11 cellular contexts compared by ENCODE assay signal in the genomic region with DNA sequence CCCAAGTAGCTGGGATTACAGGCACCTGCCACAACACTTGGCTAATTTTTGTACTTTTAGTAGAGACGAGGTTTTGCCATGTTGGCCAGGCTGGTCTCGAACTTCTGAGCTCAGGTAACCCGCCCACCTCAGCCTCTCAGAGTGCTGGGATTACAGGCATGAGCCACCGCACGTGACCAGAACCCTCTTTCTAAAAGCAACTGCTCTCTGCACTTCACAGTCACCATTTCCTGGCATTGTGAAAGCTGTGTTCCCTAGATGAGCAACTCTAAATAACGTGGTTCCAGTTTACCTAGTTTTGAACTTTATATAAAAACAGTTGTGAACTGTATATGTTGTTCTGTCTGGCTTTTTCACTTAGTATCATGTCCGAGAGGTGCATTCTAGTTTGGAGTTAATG.
DNase-seq lines count a peak whose midpoint lies in the region; TF ChIP-seq lines count a peak whose summit lies in the region.
"Had no signal": no experiment of that assay in that cellular context is flagged by ENCODE, and none has a peak within 500 bp of the region (broad histone marks: within the 10 kb centered on the region; RNA-seq: fewer than 3 reads in every experiment).

No MANE protein-coding gene starts in this region.

- intact Hi-C loops in thyroid gland (cut with DNase I), result loop anchor here (10.0 kb wide), 1 partner anchor 75 kb away; no protein-coding TSS in a partner anchor
- intact Hi-C loops in vagina (cut with DNase I), result no loop called here

- H3K27me3 ChIP-seq in WERI-Rb-1 (ENCODE audit: insufficient read depth, low read depth, severe bottlenecking) (no peaks in the 10 kb centered on the region), thyroid gland (no peaks in the 10 kb centered on the region), vagina (no peaks in the 10 kb centered on the region)
- H3K27me3 ChIP-seq: uterus had no signal

- peaks cover 5% of the 10 kb centered on the region for H3K27me3 Mint-ChIP-seq in endothelial cell (ENCODE audit: unreplicated experiment)

- no peak overlapping the region for H3K4me3 ChIP-seq in WERI-Rb-1 (ENCODE audit: low read depth, low read length)
- H3K4me3 ChIP-seq in thyroid gland (replicated peaks in 1 of 3), result no peak overlapping the region
- H3K4me3 ChIP-seq in vagina, result no peak overlapping the region
- H3K4me3 ChIP-seq: coronary artery, uterus had no signal

- H3K9me3 ChIP-seq in WERI-Rb-1 (ENCODE audit: severe bottlenecking) (no peaks in the 10 kb centered on the region), thyroid gland (no peaks in the 10 kb centered on the region), vagina (no peaks in the 10 kb centered on the region)
- H3K9me3 ChIP-seq: uterus had no signal

- no peak for TF ChIP-seq CTCF in WERI-Rb-1 (IDR thresholded peaks at IDR 0.05; ENCODE audit: low read depth, low read length)
- no peak for TF ChIP-seq CTCF in endothelial cell (IDR thresholded peaks at IDR 0.05; ENCODE audit: unreplicated experiment)
- TF ChIP-seq CTCF in thyroid gland (IDR thresholded peaks at IDR 0.05), result no peak
- no peak for TF ChIP-seq CTCF in vagina (IDR thresholded peaks at IDR 0.05)

- H3K4me1 ChIP-seq in thyroid gland (peaks cover 66 to 92% of the 10 kb centered on the region in 2 donors), vagina (peaks cover 14% of the 10 kb centered on the region)
- H3K4me1 ChIP-seq: uterus had no signal

- peak overlapping the region; percentile 90 for H3K27ac ChIP-seq in WERI-Rb-1
- H3K27ac ChIP-seq in thyroid gland, result peak overlapping the region; percentile 88 to 95 (median 93)
- H3K27ac ChIP-seq in vagina, result no peak overlapping the region
- H3K27ac ChIP-seq: coronary artery, uterus had no signal

- peak overlapping the region; percentile 84 for H3K27ac Mint-ChIP-seq in endothelial cell (ENCODE audit: unreplicated experiment)
- H3K27ac Mint-ChIP-seq: nephron had no signal

- DNase-seq in activated CD4-positive, alpha-beta T cell treated with anti-CD3 and anti-CD28 coated beads for 48 hours, result peak; percentile 66
- DNase-seq in activated CD4-positive, alpha-beta T cell treated with anti-CD3 and anti-CD28 coated beads for 4 hours, result no peak
- DNase-seq in WERI-Rb-1 (no peak), endothelial cell (ENCODE audit: low spot score) (no peak), thyroid gland (peak; percentile 72 to 75), globus pallidus (ENCODE audit: low spot score) (no peak), vagina (ENCODE audit: extremely low spot score in 2 of 2) (no peak)
- DNase-seq in activated CD4-positive, CD25-positive, alpha-beta regulatory T cell treated with anti-CD3 and anti-CD28 coated beads, Interleukin-2, amount 50 U/mL, for 72 hours, result no peak
- DNase-seq: uterus had no signal

- H3K36me3 ChIP-seq in WERI-Rb-1 (no peaks in the 10 kb centered on the region), thyroid gland (no peaks in the 10 kb centered on the region), vagina (no peaks in the 10 kb centered on the region)
- H3K36me3 ChIP-seq: uterus had no signal

- no peaks in the 10 kb centered on the region for H3K9me3 Mint-ChIP-seq in endothelial cell (ENCODE audit: unreplicated experiment)
- H3K9me3 Mint-ChIP-seq: nephron had no signal

- peaks cover 35% of the 10 kb centered on the region for H3K4me1 Mint-ChIP-seq in endothelial cell (ENCODE audit: unreplicated experiment)

- H3K36me3 Mint-ChIP-seq in endothelial cell (ENCODE audit: low read depth, unreplicated experiment), result peaks cover 5% of the 10 kb centered on the region

- H3K4me3 Mint-ChIP-seq in endothelial cell (ENCODE audit: unreplicated experiment), result no peak overlapping the region
- H3K4me3 Mint-ChIP-seq: nephron had no signal

- peak in 1 of 2 donors; percentile 11 for TF ChIP-seq POLR2A in thyroid gland (IDR thresholded peaks at IDR 0.05)
- no peak for TF ChIP-seq POLR2A in vagina (IDR thresholded peaks at IDR 0.05)

- WGBS in thyroid gland, 2 donors, result 38 to 42% methylated on average over 7 of the region's 7 CpGs

Comparison
In these comparisons a context has a peak if more than half of its experiments do, and no peak if none do; other contexts are left out.
1. DNase-seq: peak in activated CD4-positive, alpha-beta T cell treated with anti-CD3 and anti-CD28 coated beads for 48 hours (single experiment) and thyroid gland (2 of 2); none in activated CD4-positive, alpha-beta T cell treated with anti-CD3 and anti-CD28 coated beads for 4 hours (0 of 2), WERI-Rb-1 (single experiment), endothelial cell (single experiment), activated CD4-positive, CD25-positive, alpha-beta regulatory T cell treated with anti-CD3 and anti-CD28 coated beads, Interleukin-2, amount 50 U/mL, for 72 hours (single experiment), globus pallidus (single experiment) and vagina (0 of 2).